31 cellular contexts compared by ENCODE assay signal in the genomic region with DNA sequence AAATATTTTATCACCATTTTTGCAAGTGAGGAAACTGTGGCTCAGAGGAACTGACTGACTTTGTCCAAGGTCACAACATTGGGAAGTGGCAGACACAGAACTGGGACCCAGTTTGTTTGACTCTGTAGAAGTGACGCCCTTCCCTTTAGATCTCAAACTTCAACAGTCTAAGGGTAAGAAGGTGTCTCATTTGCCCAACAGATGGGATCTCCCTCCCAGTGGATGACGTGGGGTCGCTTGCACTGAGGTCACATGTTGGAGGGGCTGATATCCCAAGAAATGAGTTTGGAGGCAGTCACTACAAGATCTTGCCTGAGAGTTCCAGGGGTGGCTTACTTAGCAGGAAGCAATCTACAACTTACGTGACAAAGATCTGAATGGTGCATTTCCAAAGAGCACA.
"Had no signal": no experiment of that assay in that cellular context is flagged by ENCODE, and none has a peak within 500 bp of the region (broad histone marks: within the 10 kb centered on the region; RNA-seq: fewer than 3 reads in every experiment).

No MANE protein-coding gene starts in this region.

- H3K9ac ChIP-seq: neural progenitor cell, parathyroid adenoma had no signal

- H3K27ac Mint-ChIP-seq: natural killer cell; nephron; neural progenitor cell; progenitor cell of endocrine pancreas; stimulated activated memory B cell treated with anti-CD40 and anti-IgM and Interleukin-4, amounts not matched to agents 10 μg/mL and 1 μg/mL and 100 μg/mL, for 72 hours; stimulated activated naive CD8-positive, alpha-beta T cell treated with anti-CD3 and anti-CD28 coated beads, Interleukin-15, amount 100 ng/mL, for 72 hours had no signal

- H3K4me3 ChIP-seq: neural progenitor cell, ovary, psoas muscle, skin epidermis, smooth muscle cell, spleen, suprapubic skin, testis, tibial artery, transverse colon, upper lobe of right lung, uterus had no signal

- H3K4me1 ChIP-seq: neural progenitor cell, parathyroid adenoma, psoas muscle, spleen, suprapubic skin, testis, tibial artery, transverse colon, upper lobe of right lung, uterus had no signal

- H2AFZ ChIP-seq: neural progenitor cell, parathyroid adenoma had no signal

- H3K27me3 ChIP-seq: neural progenitor cell, ovary, spleen, suprapubic skin, testis, tibial artery, transverse colon, upper lobe of right lung had no signal

- H3K4me1 Mint-ChIP-seq: natural killer cell; neural progenitor cell; stimulated activated memory B cell treated with anti-CD40 and anti-IgM and Interleukin-4, amounts not matched to agents 10 μg/mL and 1 μg/mL and 100 μg/mL, for 72 hours; stimulated activated naive CD8-positive, alpha-beta T cell treated with anti-CD3 and anti-CD28 coated beads, Interleukin-15, amount 100 ng/mL, for 72 hours had no signal

- H3K36me3 Mint-ChIP-seq: natural killer cell; neural progenitor cell; stimulated activated memory B cell treated with anti-CD40 and anti-IgM and Interleukin-4, amounts not matched to agents 10 μg/mL and 1 μg/mL and 100 μg/mL, for 72 hours had no signal

- H3K27ac ChIP-seq: neural progenitor cell, ovary, parathyroid adenoma, psoas muscle, skin epidermis, spleen, suprapubic skin, testis, tibial artery, transverse colon, upper lobe of right lung, uterus had no signal

- H3K27me3 Mint-ChIP-seq: progenitor cell of endocrine pancreas; stimulated activated memory B cell treated with anti-CD40 and anti-IgM and Interleukin-4, amounts not matched to agents 10 μg/mL and 1 μg/mL and 100 μg/mL, for 72 hours; stimulated activated naive CD8-positive, alpha-beta T cell treated with anti-CD3 and anti-CD28 coated beads, Interleukin-15, amount 100 ng/mL, for 72 hours; type B pancreatic cell had no signal

- DNase-seq: natural killer cell; occipital lobe; ovary; posterior cingulate gyrus; psoas muscle; right cardiac atrium; spleen; stimulated activated CD4-positive, alpha-beta T cell treated with anti-CD3 and anti-CD28 coated beads, Interleukin-12 subunit alpha, Interleukin-12 subunit beta, amount 100 ng/mL, for 4 hours; stimulated activated CD4-positive, alpha-beta T cell treated with anti-CD3 and anti-CD28 coated beads, Interleukin-1b, Interleukin-23, amount 100 ng/mL, for 48 hours; stimulated activated CD4-positive, alpha-beta T cell treated with anti-CD3 and anti-CD28 coated beads, Interleukin-4, amount 100 ng/mL, for 1 hour; stimulated activated CD4-positive, alpha-beta T cell treated with anti-CD3 and anti-CD28 coated beads, Interleukin-4, amount 100 ng/mL, for 4 hours; stimulated activated CD8-positive, alpha-beta memory T cell treated with anti-CD3 and anti-CD28 coated beads, Interleukin-4, amount 100 ng/mL, for 48 hours; stimulated activated naive CD4-positive, alpha-beta T cell; stimulated activated naive CD8-positive, alpha-beta T cell treated with anti-CD3 and anti-CD28 coated beads, Interleukin-15, amount 100 ng/mL, for 72 hours; stimulated activated naive CD8-positive, alpha-beta T cell treated with anti-CD3 and anti-CD28 coated beads, Interleukin-15, Interleukin-2, amounts not matched to agents 100 U/mL and 50 U/mL, for 24 hours; substantia nigra; testis; tibial artery; transverse colon; upper lobe of right lung; uterus had no signal

- H3K4me2 ChIP-seq: neural progenitor cell, smooth muscle cell had no signal

- H3K4me3 Mint-ChIP-seq: natural killer cell; nephron; neural progenitor cell; stimulated activated memory B cell treated with anti-CD40 and anti-IgM and Interleukin-4, amounts not matched to agents 10 μg/mL and 1 μg/mL and 100 μg/mL, for 72 hours; stimulated activated naive CD8-positive, alpha-beta T cell treated with anti-CD3 and anti-CD28 coated beads, Interleukin-15, amount 100 ng/mL, for 72 hours; type B pancreatic cell had no signal

- H3K9me3 Mint-ChIP-seq: natural killer cell; nephron; neural progenitor cell; stimulated activated memory B cell treated with anti-CD40 and anti-IgM and Interleukin-4, amounts not matched to agents 10 μg/mL and 1 μg/mL and 100 μg/mL, for 72 hours; stimulated activated naive CD8-positive, alpha-beta T cell treated with anti-CD3 and anti-CD28 coated beads, Interleukin-15, amount 100 ng/mL, for 72 hours had no signal

- H3K79me2 ChIP-seq: parathyroid adenoma had no signal

- H3K9me3 ChIP-seq: ovary, psoas muscle, spleen, suprapubic skin, testis, tibial artery, transverse colon, upper lobe of right lung, uterus had no signal

- ATAC-seq: natural killer cell; psoas muscle; right cardiac atrium; sciatic nerve; stimulated activated memory B cell treated with anti-CD40 and anti-IgM and Interleukin-4, amounts not matched to agents 10 μg/mL and 1 μg/mL and 100 μg/mL, for 72 hours; stimulated activated naive CD8-positive, alpha-beta T cell treated with anti-CD3 and anti-CD28 coated beads, Interleukin-15, amount 100 ng/mL, for 72 hours; stimulated activated naive CD8-positive, alpha-beta T cell treated with anti-CD3 and anti-CD28 coated beads, Interleukin-15, Interleukin-2, amounts not matched to agents 100 U/mL and 50 U/mL, for 24 hours; upper lobe of right lung had no signal

- H3K36me3 ChIP-seq: neural progenitor cell, ovary, spleen, suprapubic skin, tibial artery, transverse colon, upper lobe of right lung, uterus had no signal
